29 cellular contexts compared by ENCODE assay signal in genomic region chr2:167608487-167608886, GRCh38.
"Had no signal": no experiment of that assay in that cellular context is flagged by ENCODE, and none has a peak within 500 bp of the region (broad histone marks: within the 10 kb centered on the region; RNA-seq: fewer than 3 reads in every experiment).

No MANE protein-coding gene starts in this region.

- H3K4me3 Mint-ChIP-seq: stimulated activated effector memory CD8-positive, alpha-beta T cell treated with anti-CD3 and anti-CD28 coated beads, Interleukin-12 subunit alpha, Interleukin-12 subunit beta, amount 100 ng/mL, for 72 hours; stimulated activated memory B cell treated with anti-CD40 and anti-IgM and Interleukin-4, amounts not matched to agents 10 μg/mL and 1 μg/mL and 100 μg/mL, for 72 hours; stimulated activated naive B cell treated with anti-CD40 and anti-IgM and Interleukin-4, amounts not matched to agents 10 μg/mL and 1 μg/mL and 100 μg/mL, for 72 hours; stimulated activated naive CD8-positive, alpha-beta T cell treated with anti-CD3 and anti-CD28 coated beads, Interleukin-15, amount 100 ng/mL, for 72 hours; stimulated activated naive CD8-positive, alpha-beta T cell treated with anti-CD3 and anti-CD28 coated beads, Interleukin-15, Interleukin-2, amounts not matched to agents 100 ng/mL and 50 ng/mL, for 24 hours; type B pancreatic cell had no signal

- H3K9me3 Mint-ChIP-seq: stimulated activated naive CD8-positive, alpha-beta T cell treated with anti-CD3 and anti-CD28 coated beads, Interleukin-15, amount 100 ng/mL, for 72 hours; type B pancreatic cell had no signal

- H3K4me1 Mint-ChIP-seq: stimulated activated effector memory CD8-positive, alpha-beta T cell treated with anti-CD3 and anti-CD28 coated beads, Interleukin-12 subunit alpha, Interleukin-12 subunit beta, amount 100 ng/mL, for 72 hours; stimulated activated memory B cell treated with anti-CD40 and anti-IgM and Interleukin-4, amounts not matched to agents 10 μg/mL and 1 μg/mL and 100 μg/mL, for 72 hours; stimulated activated naive B cell treated with anti-CD40 and anti-IgM and Interleukin-4, amounts not matched to agents 10 μg/mL and 1 μg/mL and 100 μg/mL, for 72 hours; stimulated activated naive CD8-positive, alpha-beta T cell treated with anti-CD3 and anti-CD28 coated beads, Interleukin-15, amount 100 ng/mL, for 72 hours had no signal

- H3K27me3 Mint-ChIP-seq: stimulated activated memory B cell treated with anti-CD40 and anti-IgM and Interleukin-4, amounts not matched to agents 10 μg/mL and 1 μg/mL and 100 μg/mL, for 72 hours; stimulated activated naive B cell treated with anti-CD40 and anti-IgM and Interleukin-4, amounts not matched to agents 10 μg/mL and 1 μg/mL and 100 μg/mL, for 72 hours; stimulated activated naive CD8-positive, alpha-beta T cell treated with anti-CD3 and anti-CD28 coated beads, Interleukin-15, amount 100 ng/mL, for 72 hours; stimulated activated naive CD8-positive, alpha-beta T cell treated with anti-CD3 and anti-CD28 coated beads, Interleukin-15, Interleukin-2, amounts not matched to agents 100 ng/mL and 50 ng/mL, for 24 hours; type B pancreatic cell had no signal

- H3K9me3 ChIP-seq: stomach, suprapubic skin, testis, thoracic aorta, thyroid gland, tibial artery, tibial nerve, transverse colon, upper lobe of left lung, upper lobe of right lung, uterus, vagina had no signal

- H3K4me1 ChIP-seq: stomach, suprapubic skin, testis, thyroid gland, tibial artery, tibial nerve, transverse colon, upper lobe of left lung, upper lobe of right lung, uterus, vagina had no signal

- H3K36me3 Mint-ChIP-seq: stimulated activated effector memory CD8-positive, alpha-beta T cell treated with anti-CD3 and anti-CD28 coated beads, Interleukin-12 subunit alpha, Interleukin-12 subunit beta, amount 100 ng/mL, for 72 hours; stimulated activated memory B cell treated with anti-CD40 and anti-IgM and Interleukin-4, amounts not matched to agents 10 μg/mL and 1 μg/mL and 100 μg/mL, for 72 hours; stimulated activated naive B cell treated with anti-CD40 and anti-IgM and Interleukin-4, amounts not matched to agents 10 μg/mL and 1 μg/mL and 100 μg/mL, for 72 hours; type B pancreatic cell had no signal

- H3K4me3 ChIP-seq: stomach, suprapubic skin, testis, thoracic aorta, thyroid gland, tibial artery, tibial nerve, transverse colon, upper lobe of left lung, upper lobe of right lung, uterus, vagina had no signal

- FAIRE-seq: urothelium cell line had no signal

- H3K27me3 ChIP-seq: stomach, suprapubic skin, testis, thyroid gland, tibial artery, tibial nerve, transverse colon, upper lobe of left lung, upper lobe of right lung, uterus, vagina had no signal

- H3K27ac Mint-ChIP-seq: stimulated activated effector memory CD8-positive, alpha-beta T cell treated with anti-CD3 and anti-CD28 coated beads, Interleukin-12 subunit alpha, Interleukin-12 subunit beta, amount 100 ng/mL, for 72 hours; stimulated activated memory B cell treated with anti-CD40 and anti-IgM and Interleukin-4, amounts not matched to agents 10 μg/mL and 1 μg/mL and 100 μg/mL, for 72 hours; stimulated activated naive B cell treated with anti-CD40 and anti-IgM and Interleukin-4, amounts not matched to agents 10 μg/mL and 1 μg/mL and 100 μg/mL, for 72 hours; stimulated activated naive CD8-positive, alpha-beta T cell treated with anti-CD3 and anti-CD28 coated beads, Interleukin-15, amount 100 ng/mL, for 72 hours; stimulated activated naive CD8-positive, alpha-beta T cell treated with anti-CD3 and anti-CD28 coated beads, Interleukin-15, Interleukin-2, amounts not matched to agents 100 ng/mL and 50 ng/mL, for 24 hours; type B pancreatic cell had no signal

- ATAC-seq: stimulated activated effector memory CD8-positive, alpha-beta T cell treated with anti-CD3 and anti-CD28 coated beads, Interleukin-12 subunit alpha, Interleukin-12 subunit beta, amount 100 ng/mL, for 72 hours; stimulated activated naive B cell treated with anti-CD40 and anti-IgM and Interleukin-4, amounts not matched to agents 10 μg/mL and 1 μg/mL and 100 μg/mL, for 72 hours; stimulated activated naive CD8-positive, alpha-beta T cell treated with anti-CD3 and anti-CD28 coated beads, Interleukin-15, amount 100 ng/mL, for 72 hours; stimulated activated naive CD8-positive, alpha-beta T cell treated with anti-CD3 and anti-CD28 coated beads, Interleukin-15, Interleukin-2, amounts not matched to agents 100 U/mL and 50 U/mL, for 24 hours; upper lobe of right lung had no signal

- DNase-seq: stimulated activated CD4-positive, alpha-beta T cell treated with anti-CD3 and anti-CD28 coated beads, Interleukin-2, amount 100 ng/mL, for 48 hours; stimulated activated CD4-positive, alpha-beta T cell treated with anti-CD3 and anti-CD28 coated beads, Interleukin-4, amount 100 ng/mL, for 1 hour; stimulated activated CD4-positive, alpha-beta T cell treated with anti-CD3 and anti-CD28 coated beads, Interleukin-4, amount 100 ng/mL, for 24 hours; stimulated activated CD4-positive, alpha-beta T cell treated with anti-CD3 and anti-CD28 coated beads, Interleukin-4, amount 100 ng/mL, for 4 hours; stimulated activated CD8-positive, alpha-beta memory T cell treated with anti-CD3 and anti-CD28 coated beads, Interleukin-4, amount 100 ng/mL, for 48 hours; stimulated activated naive B cell treated with anti-CD40 and anti-IgM and Interleukin-4, amounts not matched to agents 10 μg/mL and 1 μg/mL and 100 μg/mL, for 72 hours; stimulated activated naive CD4-positive, alpha-beta T cell; stimulated activated naive CD4-positive, alpha-beta T cell treated with Interleukin-2 at 50 U/mL for 16 hours; stimulated activated naive CD8-positive, alpha-beta T cell treated with anti-CD3 and anti-CD28 coated beads, Interleukin-15, amount 100 ng/mL, for 72 hours; stimulated activated naive CD8-positive, alpha-beta T cell treated with anti-CD3 and anti-CD28 coated beads, Interleukin-15, Interleukin-2, amounts not matched to agents 100 U/mL and 50 U/mL, for 24 hours; stomach; substantia nigra; testis; thyroid gland; tibial artery; transverse colon; trophoblast cell; upper lobe of left lung; upper lobe of right lung; uterus had no signal

- H3K36me3 ChIP-seq: stomach, suprapubic skin, thoracic aorta, thyroid gland, tibial artery, tibial nerve, transverse colon, upper lobe of left lung, upper lobe of right lung, uterus, vagina had no signal

- H3K27ac ChIP-seq: stomach, suprapubic skin, testis, thoracic aorta, thyroid gland, tibial artery, tibial nerve, transverse colon, upper lobe of left lung, upper lobe of right lung, uterus, vagina had no signal
